8 cellular contexts compared by ENCODE assay signal in genomic region chr3:155334897-155335883, GRCh38. TPM values are rescaled to one million over a fixed set of nuclear protein-coding genes. Genes with fewer than 3 reads are reported as not detected.
DNase-seq lines count a peak whose midpoint lies in the region; ATAC-seq, FAIRE-seq and TF ChIP-seq lines count a peak whose summit lies in the region.

No MANE protein-coding gene starts in this region.

- H3K27ac ChIP-seq in psoas muscle (no peak overlapping the region), smooth muscle cell (ENCODE audit: low read depth) (no peak overlapping the region)

- peak; percentile 95 for ATAC-seq in GM18519 (IDR thresholded peaks at IDR 0.05; ENCODE audit: low FRiP score, unreplicated experiment)
- peak; percentile 97 for ATAC-seq in GM21526 (IDR thresholded peaks at IDR 0.05; ENCODE audit: low FRiP score, unreplicated experiment)
- ATAC-seq in HG03520 (IDR thresholded peaks at IDR 0.05; ENCODE audit: unreplicated experiment) = peak; percentile 86
- no peak for ATAC-seq in psoas muscle

- FAIRE-seq in H54 (lab: Jason Lieb, UNC) = no peak

- H3K36me3 ChIP-seq in psoas muscle (ENCODE audit: insufficient read depth in 1 of 2, low read depth in 1 of 2) = no peaks in the 10 kb centered on the region
- no peaks in the 10 kb centered on the region for H3K36me3 ChIP-seq in smooth muscle cell (ENCODE audit: low read depth)

- no peak overlapping the region for H3K9ac ChIP-seq in smooth muscle cell (ENCODE audit: low read depth)

- H3K27me3 ChIP-seq in psoas muscle (ENCODE audit: insufficient read depth in 3 of 3, low read length in 2 of 3) (no peaks in the 10 kb centered on the region), smooth muscle cell (ENCODE audit: low read depth) (no peaks in the 10 kb centered on the region)

- H3K4me1 ChIP-seq in psoas muscle = no peaks in the 10 kb centered on the region
- no peaks in the 10 kb centered on the region for H3K4me1 ChIP-seq in smooth muscle cell (ENCODE audit: low read depth)

- no peak overlapping the region for H3K4me2 ChIP-seq in smooth muscle cell

- H3K4me3 ChIP-seq in psoas muscle (no peak overlapping the region), smooth muscle cell (no peak overlapping the region)

- no peaks in the 10 kb centered on the region for H3F3A ChIP-seq in smooth muscle cell (ENCODE audit: low read depth)

- H3K79me2 ChIP-seq in smooth muscle cell (ENCODE audit: low read depth) = no peaks in the 10 kb centered on the region

- H2AFZ ChIP-seq in smooth muscle cell (ENCODE audit: low read depth) = no peak overlapping the region

- intact Hi-C loops in psoas muscle (cut with DNase I) = no loop called here

- TF ChIP-seq POLR2A in H54 (IDR thresholded peaks at IDR 0.05; ENCODE audit: low read depth, low read length) = no peak

- DNase-seq in cerebellar cortex (ENCODE audit: low spot score) (peak; percentile 22), NCI-H2107 (lab: John Stamatoyannopoulos, UW) (no peak), psoas muscle (no peak), smooth muscle cell (lab: John Stamatoyannopoulos, UW; ENCODE audit: unreplicated experiment) (no peak), H54 (ENCODE audit: insufficient read length, low spot score) (no peak)

- WGBS in psoas muscle, 3 donors = 58 to 63% (median 62%) methylated on average over 7 of the region's 7 CpGs
- WGBS in smooth muscle cell (ENCODE audit: low lambda C conversion rate) = 79% methylated on average over 7 of the region's 7 CpGs

- no peaks in the 10 kb centered on the region for H4K20me1 ChIP-seq in smooth muscle cell (ENCODE audit: low read depth)

- no peaks in the 10 kb centered on the region for H3K9me3 ChIP-seq in psoas muscle
- no peaks in the 10 kb centered on the region for H3K9me3 ChIP-seq in smooth muscle cell (replicated peaks; ENCODE audit: low read depth)

- TF ChIP-seq CTCF in psoas muscle (IDR thresholded peaks at IDR 0.05) (no peak), smooth muscle cell (IDR thresholded peaks at IDR 0.05; ENCODE audit: borderline replicate concordance, insufficient read depth, poor library complexity, severe bottlenecking) (no peak)

RNA-seq across cellular contexts. Expression of gene STRIT1, which starts 41.7 kb away (rescaled TPM):
- total RNA-seq in psoas muscle = 1,000 to 10,000 TPM in 2 of 4 donors, 100 to 1,000 TPM in 2; 714 to 1,417 (median 917) TPM
- 1,000 to 10,000 TPM in 2 of 3 donors, 100 to 1,000 TPM in 1; 856 to 1,389 (median 1,075) TPM for polyA plus RNA-seq in psoas muscle
- not detected in 2 replicates for total RNA-seq in smooth muscle cell
- not detected in 2 replicates for polyA plus RNA-seq in smooth muscle cell

Comparison
In these comparisons a context has a peak if more than half of its experiments do, and no peak if none do; other contexts are left out.
1. ATAC-seq: peak in GM18519 (single experiment), GM21526 (single experiment) and HG03520 (single experiment); none in psoas muscle (0 of 4).
2. RNA of gene STRIT1, which starts 41.7 kb away (total RNA-seq): 714 to 1,417 TPM in psoas muscle; not detected in smooth muscle cell; every median in the first group is over 100 times any median in the second.